In genomic region chr4:107138433-107138832, GRCh38 we compare ENCODE assay signal across 30 cellular contexts.
"Had no signal": no experiment of that assay in that cellular context is flagged by ENCODE, and none has a peak within 500 bp of the region (broad histone marks: within the 10 kb centered on the region; RNA-seq: fewer than 3 reads in every experiment).

No MANE protein-coding gene starts in this region.

- H3K4me3 ChIP-seq: adrenal gland, body of pancreas, esophagus squamous epithelium, gastroesophageal sphincter had no signal

- H3K27me3 ChIP-seq: adrenal gland, body of pancreas, esophagus squamous epithelium, gastroesophageal sphincter had no signal

- H3K4me1 ChIP-seq: adrenal gland, body of pancreas, gastroesophageal sphincter had no signal

- ATAC-seq: activated CD4-positive, alpha-beta T cell treated with anti-CD3 and anti-CD28 coated beads for 36 hours; activated CD8-positive, alpha-beta memory T cell treated with anti-CD3 and anti-CD28 coated beads, Interleukin-2, amount 10 ng/mL, durations not matched to agents 7 days and 5 days; activated CD8-positive, alpha-beta T cell treated with anti-CD3 and anti-CD28 coated beads, Interleukin-2, amount 10 ng/mL, durations not matched to agents 7 days and 5 days; activated naive CD8-positive, alpha-beta T cell treated with anti-CD3 and anti-CD28 coated beads, Interleukin-2, amount 50 U/mL, for 24 hours; body of pancreas; gastroesophageal sphincter had no signal

- DNase-seq: activated CD4-positive, alpha-beta memory T cell treated with anti-CD3 and anti-CD28 coated beads for 36 hours; activated CD4-positive, alpha-beta T cell treated with anti-CD3 and anti-CD28 coated beads for 36 hours; activated CD4-positive, alpha-beta T cell treated with anti-CD3 and anti-CD28 coated beads, Interleukin-2, amount 10 ng/mL, durations not matched to agents 24 days and 14 days; activated CD4-positive, CD25-positive, alpha-beta regulatory T cell; activated CD4-positive, CD25-positive, alpha-beta regulatory T cell treated with anti-CD3 and anti-CD28 coated beads, Interleukin-2, amount 50 U/mL, for 72 hours; activated CD8-positive, alpha-beta memory T cell treated with anti-CD3 and anti-CD28 coated beads, Interleukin-2, amount 10 ng/mL, durations not matched to agents 7 days and 5 days; activated CD8-positive, alpha-beta memory T cell treated with anti-CD3 and anti-CD28 coated beads, Interleukin-2, amount 50 U/mL, for 4 hours; activated CD8-positive, alpha-beta T cell treated with anti-CD3 and anti-CD28 coated beads, Interleukin-2, amount 10 ng/mL, durations not matched to agents 7 days and 5 days; activated effector memory CD4-positive, alpha-beta T cell treated with anti-CD3 and anti-CD28 coated beads, Interleukin-2, amount 50 U/mL, for 16 hours; activated naive CD4-positive, alpha-beta T cell treated with anti-CD3 and anti-CD28 coated beads for 36 hours; activated naive CD8-positive, alpha-beta T cell treated with anti-CD3 and anti-CD28 coated beads for 36 hours; activated naive CD8-positive, alpha-beta T cell treated with anti-CD3 and anti-CD28 coated beads, Interleukin-2, amount 50 U/mL, for 24 hours; activated T-cell treated with anti-CD3 and anti-CD28 coated beads, Interleukin-2, amount 50 U/mL, for 1 hour; activated T-cell treated with anti-CD3 and anti-CD28 coated beads, Interleukin-2, amount 50 U/mL, for 48 hours; adrenal gland; amygdala; aorta; body of pancreas; caudate nucleus; cortex of kidney; dermis blood vessel endothelial cell; effector CD4-positive, alpha-beta T cell; esophagus squamous epithelium; foreskin melanocyte; T-helper 2 cell had no signal

- H3K36me3 ChIP-seq: adrenal gland, esophagus squamous epithelium, gastroesophageal sphincter had no signal

- H3K9me3 ChIP-seq: adrenal gland, body of pancreas, esophagus squamous epithelium, gastroesophageal sphincter had no signal

- H3K27ac ChIP-seq: adrenal gland, body of pancreas, epithelial cell of prostate, gastroesophageal sphincter had no signal

- FAIRE-seq: colon, endometrium, endothelial cell of umbilical vein had no signal
